20 cellular contexts compared by ENCODE assay signal in the genomic region with DNA sequence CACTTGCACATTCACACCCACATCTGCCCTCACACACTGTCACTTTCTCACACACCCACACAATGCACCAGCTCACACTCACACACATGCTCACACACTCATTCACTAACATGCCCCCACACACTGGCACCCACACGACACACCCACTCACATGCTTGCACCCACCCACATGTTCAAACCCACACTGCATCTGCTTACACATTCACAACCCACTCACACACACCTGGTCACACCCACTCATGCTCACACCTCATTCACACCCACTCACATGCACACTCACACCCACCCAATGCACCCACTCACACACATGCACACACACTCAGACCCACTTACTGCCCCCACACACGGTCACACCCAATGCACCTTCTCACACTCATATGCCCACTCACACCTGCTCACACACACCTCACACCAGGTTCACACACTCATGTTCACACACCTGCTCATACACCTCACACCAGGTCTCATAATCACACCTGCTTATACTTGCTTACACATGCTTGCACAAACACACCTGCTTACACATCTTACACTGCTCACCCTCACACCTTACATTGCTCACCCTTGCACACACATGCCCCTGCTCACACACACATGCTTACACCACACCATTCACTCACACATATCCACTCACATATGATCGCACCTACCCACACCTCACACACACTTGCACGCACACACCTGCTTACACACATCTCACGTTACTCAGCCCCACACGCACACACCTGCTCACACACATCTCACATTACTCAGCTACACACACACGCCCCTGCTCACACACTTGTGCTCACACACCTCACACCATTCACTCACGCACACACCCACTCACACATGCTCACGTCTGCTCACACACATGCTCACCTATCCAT. TPM values are rescaled to one million over a fixed set of nuclear protein-coding genes. Genes with fewer than 3 reads are reported as not detected.
"Had no signal": no experiment of that assay in that cellular context is flagged by ENCODE, and none has a peak within 500 bp of the region (broad histone marks: within the 10 kb centered on the region; RNA-seq: fewer than 3 reads in every experiment).

No MANE protein-coding gene starts in this region.

- H3K36me3 Mint-ChIP-seq: activated CD4-positive, alpha-beta memory T cell treated with anti-CD3 and anti-CD28 coated beads for 36 hours; activated naive CD8-positive, alpha-beta T cell; immature natural killer cell; WTC11 had no signal

- H3K4me3 Mint-ChIP-seq: activated CD4-positive, alpha-beta memory T cell treated with anti-CD3 and anti-CD28 coated beads for 36 hours; activated CD4-positive, alpha-beta T cell treated with anti-CD3 and anti-CD28 coated beads for 36 hours; activated naive CD8-positive, alpha-beta T cell; activated T-helper 1 cell treated with anti-CD3 and anti-CD28 coated beads, Interleukin-12 subunit alpha, Interleukin-12 subunit beta, Interleukin-2, Interleukin-4 antibody, amounts not matched to agents 30 ng/mL and 10 ng/mL and 1 ng/mL, durations not matched to agents 14 hours and 24 hours and 36 hours; immature natural killer cell; nephron; T-helper 2 cell treated with Interferon-gamma antibody and Interleukin-4, amounts not matched to agents 5 μg/mL and 100 μg/mL, for 36 hours; WTC11 had no signal

- H3K27ac Mint-ChIP-seq: activated CD4-positive, alpha-beta memory T cell treated with anti-CD3 and anti-CD28 coated beads for 36 hours; activated CD4-positive, alpha-beta T cell treated with anti-CD3 and anti-CD28 coated beads for 36 hours; activated naive CD8-positive, alpha-beta T cell; activated T-helper 1 cell treated with anti-CD3 and anti-CD28 coated beads, Interleukin-12 subunit alpha, Interleukin-12 subunit beta, Interleukin-2, Interleukin-4 antibody, amounts not matched to agents 30 ng/mL and 10 ng/mL and 1 ng/mL, durations not matched to agents 14 hours and 24 hours and 36 hours; immature natural killer cell; nephron; T-helper 2 cell treated with Interferon-gamma antibody and Interleukin-4, amounts not matched to agents 5 μg/mL and 100 μg/mL, for 36 hours; WTC11 had no signal

- H3K4me1 Mint-ChIP-seq: nephron had no signal

- H3K27me3 Mint-ChIP-seq: activated CD4-positive, alpha-beta T cell treated with anti-CD3 and anti-CD28 coated beads for 36 hours; activated naive CD8-positive, alpha-beta T cell had no signal

- H3K27ac ChIP-seq: thyroid gland, uterus had no signal

- DNase-seq: activated CD4-positive, alpha-beta memory T cell treated with anti-CD3 and anti-CD28 coated beads for 36 hours; activated CD4-positive, alpha-beta T cell treated with anti-CD3 and anti-CD28 coated beads for 36 hours; activated T-cell treated with anti-CD3 and anti-CD28 coated beads for 4 hours; dorsolateral prefrontal cortex; gastrocnemius medialis; immature natural killer cell; kidney glomerular epithelial cell; occipital lobe; stimulated activated CD4-positive, alpha-beta T cell treated with anti-CD3 and anti-CD28 coated beads, Interleukin-12 subunit alpha, Interleukin-12 subunit beta, amount 100 ng/mL, for 4 hours; stimulated activated CD4-positive, alpha-beta T cell treated with anti-CD3 and anti-CD28 coated beads, Interleukin-1b, Interleukin-23, amount 100 ng/mL, for 48 hours; stimulated activated naive CD4-positive, alpha-beta T cell treated with Interleukin-2 at 50 U/mL for 16 hours had no signal

- H3K36me3 ChIP-seq: gastrocnemius medialis, thyroid gland, uterus had no signal

- H3K9me3 ChIP-seq: gastrocnemius medialis, heart left ventricle, thyroid gland, uterus had no signal

- H3K9me3 Mint-ChIP-seq: activated CD4-positive, alpha-beta memory T cell treated with anti-CD3 and anti-CD28 coated beads for 36 hours; activated T-helper 1 cell treated with anti-CD3 and anti-CD28 coated beads, Interleukin-12 subunit alpha, Interleukin-12 subunit beta, Interleukin-2, Interleukin-4 antibody, amounts not matched to agents 30 ng/mL and 10 ng/mL and 1 ng/mL, durations not matched to agents 14 hours and 24 hours and 36 hours; immature natural killer cell; nephron; T-helper 2 cell treated with Interferon-gamma antibody and Interleukin-4, amounts not matched to agents 5 μg/mL and 100 μg/mL, for 36 hours; WTC11 had no signal

- H3K27me3 ChIP-seq: dorsolateral prefrontal cortex, gastrocnemius medialis, heart left ventricle, thyroid gland, uterus had no signal

- H3K4me1 ChIP-seq: uterus had no signal

RNA-seq across cellular contexts. Expression of a gene that starts 3.9 kb away (rescaled TPM):
- total RNA-seq: activated CD4-positive, alpha-beta memory T cell treated with anti-CD3 and anti-CD28 coated beads for 36 hours; activated CD4-positive, alpha-beta T cell treated with anti-CD3 and anti-CD28 coated beads for 36 hours; activated T-helper 1 cell treated with anti-CD3 and anti-CD28 coated beads, Interleukin-12 subunit alpha, Interleukin-12 subunit beta, Interleukin-2, Interleukin-4 antibody, amounts not matched to agents 30 ng/mL and 10 ng/mL and 1 ng/mL, durations not matched to agents 14 hours and 24 hours and 36 hours; epithelial cell of proximal tubule; occipital lobe; thyroid gland had no signal

RNA-seq across cellular contexts. Expression of a gene that starts 22.0 kb away (rescaled TPM):
- total RNA-seq: activated CD4-positive, alpha-beta memory T cell treated with anti-CD3 and anti-CD28 coated beads for 36 hours; activated T-helper 1 cell treated with anti-CD3 and anti-CD28 coated beads, Interleukin-12 subunit alpha, Interleukin-12 subunit beta, Interleukin-2, Interleukin-4 antibody, amounts not matched to agents 30 ng/mL and 10 ng/mL and 1 ng/mL, durations not matched to agents 14 hours and 24 hours and 36 hours; epithelial cell of proximal tubule had no signal
